Comparison of ENCODE assay signal across 8 cellular contexts in the genomic region with DNA sequence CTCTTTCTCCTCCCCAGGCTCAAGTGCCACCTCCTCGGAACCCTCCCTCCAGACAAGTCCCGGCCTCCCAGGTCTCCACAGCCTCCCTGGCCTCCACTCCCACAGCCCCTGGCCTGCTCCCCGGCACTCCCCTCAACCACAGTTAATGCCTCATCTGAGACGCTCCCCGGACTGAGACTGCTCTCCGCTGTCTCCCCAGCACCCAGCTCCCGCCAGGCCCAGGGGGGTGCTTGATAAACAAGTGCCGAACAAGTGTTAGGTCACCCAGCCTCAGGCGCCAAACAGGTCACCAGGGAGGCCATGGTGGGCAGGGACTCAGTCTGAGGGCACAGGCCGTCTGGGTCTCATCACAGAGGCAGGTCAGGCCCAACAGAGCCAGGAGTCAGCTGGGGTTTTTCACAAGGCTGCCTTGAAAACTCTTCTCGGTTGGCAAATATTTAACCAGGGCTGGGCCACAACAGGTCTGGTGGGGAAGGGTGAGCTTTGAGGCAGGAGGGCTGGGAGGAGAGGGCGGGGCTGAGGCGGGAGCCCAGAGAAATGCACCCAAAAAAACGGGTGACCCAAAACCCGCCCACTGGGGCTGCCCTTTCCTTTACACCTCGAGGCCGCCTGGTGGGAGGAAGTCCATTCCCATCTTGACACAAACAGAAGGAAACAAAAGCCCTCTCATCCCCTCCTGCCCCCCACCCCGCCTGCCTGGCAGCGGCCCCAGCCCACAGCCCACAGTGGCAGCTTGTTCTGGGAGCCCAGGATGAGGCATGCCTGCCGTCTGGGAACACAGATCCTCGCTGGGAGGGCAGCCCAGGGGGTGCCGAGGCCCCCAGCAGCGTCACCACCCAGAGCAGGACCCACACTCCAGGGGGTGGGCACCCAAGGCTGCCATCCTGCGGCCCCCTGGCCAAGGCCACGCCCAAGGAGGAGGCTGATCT.
A peak's percentile ranks its signal among the peaks of the same experiment; 100 is the strongest.
DNase-seq lines count a peak whose midpoint lies in the region; ATAC-seq and TF ChIP-seq lines count a peak whose summit lies in the region.

No MANE protein-coding gene starts in this region.

- H3K9me3 Mint-ChIP-seq in activated T-cell treated with anti-CD3 and anti-CD28 coated beads, Interleukin-2, amount 50 U/mL, for 72 hours = no peaks in the 10 kb centered on the region

- peaks cover 0 to 98% (median 88%) of the 10 kb centered on the region in 4 donors for H3K4me1 ChIP-seq in tibial nerve

- peaks cover 0 to 8% (median 0%) of the 10 kb centered on the region in 3 donors for H3K36me3 ChIP-seq in tibial nerve

- H3K4me3 Mint-ChIP-seq in activated T-cell treated with anti-CD3 and anti-CD28 coated beads, Interleukin-2, amount 50 U/mL, for 72 hours = no peak overlapping the region

- TF ChIP-seq POLR2A in tibial nerve (IDR thresholded peaks at IDR 0.05) = no peak

- peak in 3 of 5 experiments; percentile 19 to 38 (median 20) for TF ChIP-seq CTCF in tibial nerve (IDR thresholded peaks at IDR 0.05)

- no peaks in the 10 kb centered on the region for H3K27me3 Mint-ChIP-seq in activated T-cell treated with anti-CD3 and anti-CD28 coated beads, Interleukin-2, amount 50 U/mL, for 72 hours (ENCODE audit: low read depth)

- ATAC-seq in HG03342 (IDR thresholded peaks at IDR 0.05; ENCODE audit: unreplicated experiment) (peak; percentile 74), HG03571 (IDR thresholded peaks at IDR 0.05; ENCODE audit: unreplicated experiment) (no peak), GM18873 (IDR thresholded peaks at IDR 0.05; ENCODE audit: low FRiP score, unreplicated experiment) (no peak)
- ATAC-seq in activated T-cell treated with anti-CD3 and anti-CD28 coated beads, Interleukin-2, amount 50 U/mL, for 72 hours (replicated peaks in 1 of 2) = no peak

- no peaks in the 10 kb centered on the region for H3K4me1 Mint-ChIP-seq in activated T-cell treated with anti-CD3 and anti-CD28 coated beads, Interleukin-2, amount 50 U/mL, for 72 hours (ENCODE audit: low read depth)

- no peaks in the 10 kb centered on the region for H3K9me3 ChIP-seq in tibial nerve

- H3K27ac Mint-ChIP-seq in activated T-cell treated with anti-CD3 and anti-CD28 coated beads, Interleukin-2, amount 50 U/mL, for 72 hours = no peak overlapping the region

- peak in 1 of 2 donors; percentile 76 for TF ChIP-seq EP300 in tibial nerve (IDR thresholded peaks at IDR 0.05)

- no peaks in the 10 kb centered on the region for H3K36me3 Mint-ChIP-seq in activated T-cell treated with anti-CD3 and anti-CD28 coated beads, Interleukin-2, amount 50 U/mL, for 72 hours (ENCODE audit: insufficient read depth in 2 of 2)

- H3K27me3 ChIP-seq in tibial nerve = no peaks in the 10 kb centered on the region

- H3K4me3 ChIP-seq in tibial nerve = peak overlapping the region in 1 of 4 donors; percentile 12

- WGBS in tibial nerve, 2 donors = 24% methylated on average over 21 of the region's 25 CpGs

- peak overlapping the region; percentile 47 to 95 (median 86) for H3K27ac ChIP-seq in tibial nerve

- peak; percentile 77 for DNase-seq in COLO829 (ENCODE audit: low spot score)
- peak; percentile 97 for DNase-seq in astrocyte of the hippocampus (ENCODE audit: low read depth, low spot score)
- peak; percentile 99 for DNase-seq in kidney tubule cell (ENCODE audit: low spot score)
- peak in 1 of 2 donors; percentile 58 for DNase-seq in tibial nerve (ENCODE audit: low spot score in 2 of 2)
- no peak for DNase-seq in activated T-cell treated with anti-CD3 and anti-CD28 coated beads, Interleukin-2, amount 50 U/mL, for 72 hours

Comparison
In these comparisons a context has a peak if more than half of its experiments do, and no peak if none do; other contexts are left out.
1. DNase-seq: peak in COLO829 (single experiment), astrocyte of the hippocampus (single experiment) and kidney tubule cell (single experiment); none in activated T-cell treated with anti-CD3 and anti-CD28 coated beads, Interleukin-2, amount 50 U/mL, for 72 hours (0 of 2).